Comparison of ENCODE assay signal across 8 cellular contexts in the genomic region with DNA sequence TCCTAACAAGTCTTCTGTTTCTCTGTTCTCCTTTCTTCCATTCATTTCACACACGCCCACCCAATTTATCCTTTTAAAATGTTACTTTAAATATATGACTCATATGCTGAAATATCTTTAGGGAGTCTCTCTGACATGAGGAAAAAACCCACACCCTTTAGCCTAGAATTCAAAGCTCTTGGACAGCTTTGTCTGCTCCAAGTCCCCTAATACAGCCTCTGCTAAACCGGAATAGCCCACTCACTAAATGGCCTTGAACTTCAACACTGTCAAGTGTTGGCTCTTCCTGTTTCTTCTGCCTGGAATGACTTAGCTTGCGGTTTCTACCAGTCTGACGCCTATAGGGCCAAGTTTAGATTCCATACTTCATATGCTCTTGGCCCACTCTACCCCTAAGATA. TPM values are rescaled to one million over a fixed set of nuclear protein-coding genes. Genes with fewer than 3 reads are reported as not detected.
DNase-seq lines count a peak whose midpoint lies in the region; ATAC-seq and TF ChIP-seq lines count a peak whose summit lies in the region.

No MANE protein-coding gene starts in this region.

- H3K27me3 Mint-ChIP-seq in endodermal cell (ENCODE audit: insufficient read depth) (no peaks in the 10 kb centered on the region), progenitor cell of endocrine pancreas (no peaks in the 10 kb centered on the region)

- H3K27ac Mint-ChIP-seq in endodermal cell (no peak overlapping the region), progenitor cell of endocrine pancreas (no peak overlapping the region)

- no peaks in the 10 kb centered on the region for H3K36me3 Mint-ChIP-seq in endodermal cell (ENCODE audit: low read depth)
- no peaks in the 10 kb centered on the region for H3K36me3 Mint-ChIP-seq in progenitor cell of endocrine pancreas (ENCODE audit: insufficient read depth)

- TF ChIP-seq CTCF in fibroblast of mammary gland (conservative IDR thresholded peaks at IDR 0.05; ENCODE audit: control insufficient read depth, insufficient read depth, low read depth, low read length) (no peak), lower leg skin (IDR thresholded peaks at IDR 0.05) (no peak), endodermal cell (conservative IDR thresholded peaks at IDR 0.05) (no peak), progenitor cell of endocrine pancreas (IDR thresholded peaks at IDR 0.05; ENCODE audit: unreplicated experiment) (no peak)

- no peaks in the 10 kb centered on the region for H3K4me1 ChIP-seq in endodermal cell (ENCODE audit: control insufficient read depth, insufficient read depth, low read length)

- no peaks in the 10 kb centered on the region for H3K36me3 ChIP-seq in endodermal cell (ENCODE audit: control insufficient read depth, insufficient read depth, low read length)

- ATAC-seq in GM18508 (IDR thresholded peaks at IDR 0.05; ENCODE audit: insufficient read depth, unreplicated experiment): peak; percentile 40
- ATAC-seq in HG02623 (IDR thresholded peaks at IDR 0.05; ENCODE audit: unreplicated experiment): peak; percentile 27
- no peak for ATAC-seq in esophagus mucosa

- intact Hi-C loops in lower leg skin (cut with DNase I; ENCODE audit: low total_unique reads): no loop called here

- no peaks in the 10 kb centered on the region for H3K9me3 ChIP-seq in endodermal cell (ENCODE audit: control insufficient read depth, low read length)

- no peak overlapping the region for H3K9ac ChIP-seq in endodermal cell (ENCODE audit: extremely low read depth, low read length, poor library complexity, severe bottlenecking)

- no peaks in the 10 kb centered on the region for H3K27me3 ChIP-seq in endodermal cell (ENCODE audit: control insufficient read depth, insufficient read depth, low read length, poor library complexity, severe bottlenecking)

- no peak overlapping the region for H3K4me3 Mint-ChIP-seq in endodermal cell
- H3K4me3 Mint-ChIP-seq in progenitor cell of endocrine pancreas (ENCODE audit: low read depth): no peak overlapping the region

- peaks cover 3% of the 10 kb centered on the region for H3K4me1 Mint-ChIP-seq in endodermal cell
- peaks cover 12% of the 10 kb centered on the region for H3K4me1 Mint-ChIP-seq in progenitor cell of endocrine pancreas (ENCODE audit: low read depth)

- H3K4me3 ChIP-seq in fibroblast of mammary gland (ENCODE audit: control insufficient read depth, low read depth, low read length) (no peak overlapping the region), lower leg skin (ENCODE audit: low read depth, poor library complexity, severe bottlenecking) (no peak overlapping the region), endodermal cell (ENCODE audit: low read length) (no peak overlapping the region)

- WGBS in lower leg skin, 2 donors: 39 to 43% methylated on average over 4 of the region's 4 CpGs
- 65 to 95% methylated on average over 3 to 4 of the region's 4 CpGs for WGBS in endodermal cell (ENCODE audit: insufficient coverage in 1 of 2, insufficient read length in 1 of 2), 2 experiments

- DNase-seq in NCI-H226: peak; percentile 71
- DNase-seq in fibroblast of mammary gland (ENCODE audit: low read depth): peak; percentile 59
- DNase-seq in lower leg skin (ENCODE audit: low spot score in 2 of 2): no peak
- DNase-seq in endodermal cell: no peak
- DNase-seq in progenitor cell of endocrine pancreas (ENCODE audit: low spot score, unreplicated experiment): no peak

- H3K9me3 Mint-ChIP-seq in endodermal cell (no peaks in the 10 kb centered on the region), progenitor cell of endocrine pancreas (ENCODE audit: low read depth) (no peaks in the 10 kb centered on the region)

- no peak overlapping the region for H3K27ac ChIP-seq in endodermal cell (ENCODE audit: low read depth, low read length)

- TF ChIP-seq POLR2A in lower leg skin (IDR thresholded peaks at IDR 0.05): no peak

RNA-seq across cellular contexts. Expression of a gene that starts 3.3 kb away (rescaled TPM):
- total RNA-seq in lower leg skin (1 to 10 TPM in 1 of 4 donors, under 1 TPM in 3; 0.27 to 2.1 (median 0.72) TPM), endodermal cell (not detected), progenitor cell of endocrine pancreas (not detected in 2 replicates), esophagus mucosa (1.0 TPM)
- polyA plus RNA-seq in endodermal cell (2013, experiment 1 of 2): 0.39 TPM
- not detected for polyA plus RNA-seq in endodermal cell (2013, experiment 2 of 2)

RNA-seq across cellular contexts. Expression of a gene that starts 56.5 kb away (rescaled TPM):
- total RNA-seq in lower leg skin (1 to 10 TPM in 1 of 4 donors, under 1 TPM in 2, not detected in 1; 0.49 to 1.9 (median 0.84) TPM), endodermal cell (not detected), progenitor cell of endocrine pancreas (not detected in 2 replicates), esophagus mucosa (6.8 TPM)
- polyA plus RNA-seq in endodermal cell (2013, experiment 1 of 2): not detected
- not detected for polyA plus RNA-seq in endodermal cell (2013, experiment 2 of 2)

Comparison
In these comparisons a context has a peak if more than half of its experiments do, and no peak if none do; other contexts are left out.
1. DNase-seq: peak in NCI-H226 (single experiment) and fibroblast of mammary gland (single experiment); none in lower leg skin (0 of 2), endodermal cell (single experiment) and progenitor cell of endocrine pancreas (single experiment).